Comparison of ENCODE assay signal across 9 cellular contexts in the genomic region with DNA sequence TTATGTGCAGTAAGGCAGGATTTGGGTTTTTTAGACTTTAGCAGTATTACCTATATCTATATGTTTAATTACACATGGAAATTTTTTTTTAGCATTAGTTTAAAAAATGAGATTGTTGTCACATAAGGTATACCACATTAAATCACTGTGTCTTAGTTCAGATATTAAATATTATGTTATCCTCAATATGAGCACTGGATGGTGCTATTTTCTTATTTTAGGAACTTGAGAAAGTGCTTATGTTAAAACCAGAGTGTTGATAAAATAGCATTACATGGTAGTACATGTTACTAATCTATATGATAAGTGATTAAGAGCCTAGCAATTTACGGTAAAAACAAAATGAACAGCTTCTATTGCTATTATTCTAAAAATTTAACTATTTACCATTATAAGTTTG.
DNase-seq lines count a peak whose midpoint lies in the region; ATAC-seq, FAIRE-seq and TF ChIP-seq lines count a peak whose summit lies in the region.
"Had no signal": no experiment of that assay in that cellular context is flagged by ENCODE, and none has a peak within 500 bp of the region (broad histone marks: within the 10 kb centered on the region; RNA-seq: fewer than 3 reads in every experiment).

No MANE protein-coding gene starts in this region.

- peaks cover 2% of the 10 kb centered on the region for H3K4me1 Mint-ChIP-seq in activated naive CD8-positive, alpha-beta T cell treated with anti-CD3 and anti-CD28 coated beads, Interleukin-2, amount 50 U/mL, for 24 hours
- H3K4me1 Mint-ChIP-seq: activated naive CD4-positive, alpha-beta T cell treated with anti-CD3 and anti-CD28 coated beads, Interleukin-2, amount 50 U/mL, for 24 hours had no signal

- DNase-seq in AG10803 (ENCODE audit: low read depth): peak; percentile 31
- peak; percentile 28 for DNase-seq in HuH-7.5 (ENCODE audit: low spot score)
- DNase-seq in kidney tubule cell (ENCODE audit: low spot score): peak; percentile 9
- no peak for DNase-seq in activated naive CD8-positive, alpha-beta T cell treated with anti-CD3 and anti-CD28 coated beads, Interleukin-2, amount 50 U/mL, for 24 hours
- no peak for DNase-seq in activated CD4-positive, alpha-beta T cell treated with anti-CD3 and anti-CD28 coated beads, Interleukin-2, amount 50 U/mL, for 4 hours

- ATAC-seq in HG03521 (IDR thresholded peaks at IDR 0.05; ENCODE audit: unreplicated experiment) (no peak), HG03469 (IDR thresholded peaks at IDR 0.05; ENCODE audit: unreplicated experiment) (no peak)
- ATAC-seq in activated naive CD8-positive, alpha-beta T cell treated with anti-CD3 and anti-CD28 coated beads, Interleukin-2, amount 50 U/mL, for 24 hours: no peak

- no peak overlapping the region for H3K27ac Mint-ChIP-seq in activated naive CD8-positive, alpha-beta T cell treated with anti-CD3 and anti-CD28 coated beads, Interleukin-2, amount 50 U/mL, for 24 hours
- H3K27ac Mint-ChIP-seq: activated naive CD4-positive, alpha-beta T cell treated with anti-CD3 and anti-CD28 coated beads, Interleukin-2, amount 50 U/mL, for 24 hours had no signal

- H3K4me3 ChIP-seq in AG10803 (ENCODE audit: low read length): no peak overlapping the region

- FAIRE-seq in TTC549 (lab: Jason Lieb, UNC): peak; percentile 74

- peaks cover 40% of the 10 kb centered on the region for H3K36me3 Mint-ChIP-seq in activated naive CD8-positive, alpha-beta T cell treated with anti-CD3 and anti-CD28 coated beads, Interleukin-2, amount 50 U/mL, for 24 hours (ENCODE audit: low read depth)

- TF ChIP-seq CTCF in AG10803 (conservative IDR thresholded peaks at IDR 0.05; ENCODE audit: low read length): peak; percentile 41

- H3K9me3 Mint-ChIP-seq in activated naive CD8-positive, alpha-beta T cell treated with anti-CD3 and anti-CD28 coated beads, Interleukin-2, amount 50 U/mL, for 24 hours: no peaks in the 10 kb centered on the region
- H3K9me3 Mint-ChIP-seq: activated naive CD4-positive, alpha-beta T cell treated with anti-CD3 and anti-CD28 coated beads, Interleukin-2, amount 50 U/mL, for 24 hours had no signal

- no peaks in the 10 kb centered on the region for H3K27me3 Mint-ChIP-seq in activated naive CD8-positive, alpha-beta T cell treated with anti-CD3 and anti-CD28 coated beads, Interleukin-2, amount 50 U/mL, for 24 hours
- H3K27me3 Mint-ChIP-seq: activated naive CD4-positive, alpha-beta T cell treated with anti-CD3 and anti-CD28 coated beads, Interleukin-2, amount 50 U/mL, for 24 hours had no signal

- no peak overlapping the region for H3K4me3 Mint-ChIP-seq in activated naive CD8-positive, alpha-beta T cell treated with anti-CD3 and anti-CD28 coated beads, Interleukin-2, amount 50 U/mL, for 24 hours
- H3K4me3 Mint-ChIP-seq: activated naive CD4-positive, alpha-beta T cell treated with anti-CD3 and anti-CD28 coated beads, Interleukin-2, amount 50 U/mL, for 24 hours had no signal

Comparison
In these comparisons a context has a peak if more than half of its experiments do, and no peak if none do; other contexts are left out.
1. DNase-seq: peak in AG10803 (single experiment), HuH-7.5 (single experiment) and kidney tubule cell (single experiment); none in activated naive CD8-positive, alpha-beta T cell treated with anti-CD3 and anti-CD28 coated beads, Interleukin-2, amount 50 U/mL, for 24 hours (single experiment) and activated CD4-positive, alpha-beta T cell treated with anti-CD3 and anti-CD28 coated beads, Interleukin-2, amount 50 U/mL, for 4 hours (0 of 2).